8 cellular contexts compared by ENCODE assay signal in genomic region chr1:41432481-41433280, GRCh38. TPM values are rescaled to one million over a fixed set of nuclear protein-coding genes. Genes with fewer than 3 reads are reported as not detected.
A peak's percentile ranks its signal among the peaks of the same experiment; 100 is the strongest.
DNase-seq lines count a peak whose midpoint lies in the region; ATAC-seq and TF ChIP-seq lines count a peak whose summit lies in the region.

No MANE protein-coding gene starts in this region.

- no peaks in the 10 kb centered on the region for H3K9me3 Mint-ChIP-seq in activated T-cell treated with anti-CD3 and anti-CD28 coated beads, Interleukin-2, amount 50 U/mL, for 72 hours
- H3K9me3 Mint-ChIP-seq in nephron progenitor cell, result no peaks in the 10 kb centered on the region

- peaks cover 5% of the 10 kb centered on the region for H3K4me1 Mint-ChIP-seq in activated T-cell treated with anti-CD3 and anti-CD28 coated beads, Interleukin-2, amount 50 U/mL, for 72 hours (ENCODE audit: low read depth)
- H3K4me1 Mint-ChIP-seq in nephron progenitor cell, result peaks cover 53% of the 10 kb centered on the region

- H3K36me3 Mint-ChIP-seq in activated T-cell treated with anti-CD3 and anti-CD28 coated beads, Interleukin-2, amount 50 U/mL, for 72 hours (ENCODE audit: insufficient read depth in 2 of 2), result no peaks in the 10 kb centered on the region
- no peaks in the 10 kb centered on the region for H3K36me3 Mint-ChIP-seq in nephron progenitor cell (ENCODE audit: low read depth)

- H3K4me3 ChIP-seq in fibroblast of pulmonary artery (replicated peaks; ENCODE audit: low read depth, low read length), result no peak overlapping the region

- H3K4me3 Mint-ChIP-seq in activated T-cell treated with anti-CD3 and anti-CD28 coated beads, Interleukin-2, amount 50 U/mL, for 72 hours, result no peak overlapping the region
- no peak overlapping the region for H3K4me3 Mint-ChIP-seq in nephron progenitor cell

- H3K27ac Mint-ChIP-seq in activated T-cell treated with anti-CD3 and anti-CD28 coated beads, Interleukin-2, amount 50 U/mL, for 72 hours, result no peak overlapping the region
- peak overlapping the region; percentile 61 for H3K27ac Mint-ChIP-seq in nephron progenitor cell

- peak; percentile 56 for DNase-seq in DMS79 (lab: John Stamatoyannopoulos, UW)
- DNase-seq in HS-5 (ENCODE audit: low read depth), result peak; percentile 68
- peak; percentile 83 to 88 for DNase-seq in activated T-cell treated with anti-CD3 and anti-CD28 coated beads, Interleukin-2, amount 50 U/mL, for 72 hours
- DNase-seq in fibroblast of pulmonary artery (ENCODE audit: low read depth), result peak; percentile 83
- peak; percentile 92 for DNase-seq in nephron progenitor cell
- DNase-seq in stimulated activated naive CD4-positive, alpha-beta T cell (lab: John Stamatoyannopoulos, UW), result peak; percentile 4 to 59 (median 38)

- ATAC-seq in activated T-cell treated with anti-CD3 and anti-CD28 coated beads, Interleukin-2, amount 50 U/mL, for 72 hours (replicated peaks in 1 of 2), result peak; percentile 96
- ATAC-seq in GM21723 (IDR thresholded peaks at IDR 0.05; ENCODE audit: unreplicated experiment), result no peak

- TF ChIP-seq CTCF in fibroblast of pulmonary artery (IDR thresholded peaks at IDR 0.05; ENCODE audit: low read length, missing control alignments) (peak; percentile 95), nephron progenitor cell (IDR thresholded peaks at IDR 0.05) (peak; percentile 93)

- H3K27me3 Mint-ChIP-seq in activated T-cell treated with anti-CD3 and anti-CD28 coated beads, Interleukin-2, amount 50 U/mL, for 72 hours (ENCODE audit: low read depth), result peaks cover 48% of the 10 kb centered on the region
- H3K27me3 Mint-ChIP-seq in nephron progenitor cell (ENCODE audit: low read depth, poor library complexity), result peaks cover 28% of the 10 kb centered on the region

TF ChIP-seq in PFSK-1, 5 proteins besides CTCF, POLR2A, EP300 and RAD21:
- no peak for TF ChIP-seq SIN3A (IDR thresholded peaks at IDR 0.05; ENCODE audit: borderline replicate concordance, insufficient read depth, low read length)
- TF ChIP-seq POLR2AphosphoS5 (IDR thresholded peaks at IDR 0.05; ENCODE audit: low read depth, low read length), result no peak
- TF ChIP-seq TAF1 (IDR thresholded peaks at IDR 0.05; ENCODE audit: borderline replicate concordance, insufficient read depth, low read length), result no peak
- TF ChIP-seq, protein P1, sequence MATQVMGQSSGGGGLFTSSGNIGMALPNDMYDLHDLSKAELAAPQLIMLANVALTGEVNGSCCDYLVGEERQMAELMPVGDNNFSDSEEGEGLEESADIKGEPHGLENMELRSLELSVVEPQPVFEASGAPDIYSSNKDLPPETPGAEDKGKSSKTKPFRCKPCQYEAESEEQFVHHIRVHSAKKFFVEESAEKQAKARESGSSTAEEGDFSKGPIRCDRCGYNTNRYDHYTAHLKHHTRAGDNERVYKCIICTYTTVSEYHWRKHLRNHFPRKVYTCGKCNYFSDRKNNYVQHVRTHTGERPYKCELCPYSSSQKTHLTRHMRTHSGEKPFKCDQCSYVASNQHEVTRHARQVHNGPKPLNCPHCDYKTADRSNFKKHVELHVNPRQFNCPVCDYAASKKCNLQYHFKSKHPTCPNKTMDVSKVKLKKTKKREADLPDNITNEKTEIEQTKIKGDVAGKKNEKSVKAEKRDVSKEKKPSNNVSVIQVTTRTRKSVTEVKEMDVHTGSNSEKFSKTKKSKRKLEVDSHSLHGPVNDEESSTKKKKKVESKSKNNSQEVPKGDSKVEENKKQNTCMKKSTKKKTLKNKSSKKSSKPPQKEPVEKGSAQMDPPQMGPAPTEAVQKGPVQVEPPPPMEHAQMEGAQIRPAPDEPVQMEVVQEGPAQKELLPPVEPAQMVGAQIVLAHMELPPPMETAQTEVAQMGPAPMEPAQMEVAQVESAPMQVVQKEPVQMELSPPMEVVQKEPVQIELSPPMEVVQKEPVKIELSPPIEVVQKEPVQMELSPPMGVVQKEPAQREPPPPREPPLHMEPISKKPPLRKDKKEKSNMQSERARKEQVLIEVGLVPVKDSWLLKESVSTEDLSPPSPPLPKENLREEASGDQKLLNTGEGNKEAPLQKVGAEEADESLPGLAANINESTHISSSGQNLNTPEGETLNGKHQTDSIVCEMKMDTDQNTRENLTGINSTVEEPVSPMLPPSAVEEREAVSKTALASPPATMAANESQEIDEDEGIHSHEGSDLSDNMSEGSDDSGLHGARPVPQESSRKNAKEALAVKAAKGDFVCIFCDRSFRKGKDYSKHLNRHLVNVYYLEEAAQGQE (IDR thresholded peaks at IDR 0.05; ENCODE audit: insufficient read depth in 1 of 2, low read depth in 2 of 2, low read length in 2 of 2), result no peak
- TF ChIP-seq FOXP2 (optimal IDR thresholded peaks at IDR 0.05; ENCODE audit: borderline replicate concordance, extremely low read depth, extremely low read length, insufficient read depth), result peak; percentile 81

RNA-seq across cellular contexts. Expression of gene EDN2, which starts 51.8 kb away (rescaled TPM):
- 0.67 TPM for polyA plus RNA-seq in PFSK-1 (2012; ENCODE audit: insufficient read length, low read depth)
- not detected for total RNA-seq in activated T-cell treated with anti-CD3 and anti-CD28 coated beads, Interleukin-2, amount 50 U/mL, for 72 hours

Comparison
In these comparisons a context has a peak if more than half of its experiments do, and no peak if none do; other contexts are left out.
1. DNase-seq: peak in every context shown above with its lines; median percentile 92 in nephron progenitor cell; 86 in activated T-cell treated with anti-CD3 and anti-CD28 coated beads, Interleukin-2, amount 50 U/mL, for 72 hours; 83 in fibroblast of pulmonary artery; 68 in HS-5; 56 in DMS79; 38 in stimulated activated naive CD4-positive, alpha-beta T cell.